In the genomic region with DNA sequence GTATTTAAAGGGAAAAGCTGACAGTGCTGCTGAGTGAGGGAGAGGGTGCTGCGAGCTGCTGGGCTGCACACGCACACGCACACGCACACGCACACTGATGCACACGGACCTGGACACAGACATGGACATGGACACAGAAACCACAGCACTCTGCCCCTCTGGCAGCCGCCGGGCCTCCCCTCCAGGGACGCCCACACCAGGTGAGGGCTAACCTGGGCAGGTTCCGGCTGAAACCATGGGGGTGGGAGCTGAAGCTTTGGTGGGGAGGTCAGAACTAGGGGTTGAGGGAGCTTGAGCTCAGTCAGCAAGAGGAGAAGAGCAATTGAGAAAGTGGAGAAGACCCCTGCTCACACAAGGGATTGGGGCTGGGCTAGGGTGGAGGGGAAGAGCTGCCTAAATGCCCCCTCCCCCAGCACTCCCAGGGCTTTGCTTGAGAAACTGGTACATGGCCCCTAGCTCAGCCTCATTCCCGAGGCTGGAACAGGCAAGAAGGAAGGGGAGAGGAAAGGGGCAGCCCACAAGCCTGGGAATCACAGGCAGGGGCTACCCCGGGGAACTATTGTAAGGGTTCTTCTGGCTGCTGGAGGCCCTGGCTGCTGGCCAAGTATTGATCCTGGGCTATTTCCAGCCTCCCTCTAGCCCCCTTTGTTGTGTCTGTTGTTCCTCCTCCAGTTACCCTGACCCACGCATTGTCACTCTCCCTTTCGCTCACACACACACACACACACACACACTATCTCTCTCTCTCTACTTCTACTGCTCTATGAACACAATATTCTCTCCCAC, we compare ENCODE assay signal across 9 cellular contexts. TPM values are rescaled to one million over a fixed set of nuclear protein-coding genes. Genes with fewer than 3 reads are reported as not detected.
DNase-seq lines count a peak whose midpoint lies in the region; ATAC-seq, FAIRE-seq and TF ChIP-seq lines count a peak whose summit lies in the region.
"Had no signal": no experiment of that assay in that cellular context is flagged by ENCODE, and none has a peak within 500 bp of the region (broad histone marks: within the 10 kb centered on the region; RNA-seq: fewer than 3 reads in every experiment).

A gene with protein sequence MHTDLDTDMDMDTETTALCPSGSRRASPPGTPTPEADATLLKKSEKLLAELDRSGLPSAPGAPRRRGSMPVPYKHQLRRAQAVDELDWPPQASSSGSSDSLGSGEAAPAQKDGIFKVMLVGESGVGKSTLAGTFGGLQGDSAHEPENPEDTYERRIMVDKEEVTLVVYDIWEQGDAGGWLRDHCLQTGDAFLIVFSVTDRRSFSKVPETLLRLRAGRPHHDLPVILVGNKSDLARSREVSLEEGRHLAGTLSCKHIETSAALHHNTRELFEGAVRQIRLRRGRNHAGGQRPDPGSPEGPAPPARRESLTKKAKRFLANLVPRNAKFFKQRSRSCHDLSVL (plus strand): TSS at position 32 of the 786 bp plus-strand sequence. CDS start 66 bp downstream, at position 98.

- no peak for TF ChIP-seq POLR2A in K562 (conservative IDR thresholded peaks at IDR 0.05)

- TF ChIP-seq RAD21 in K562 (CRISPR knock-in tag; conservative IDR thresholded peaks at IDR 0.05 in 1 of 2, IDR thresholded peaks at IDR 0.05 in 1 of 2), result no peak

- intact Hi-C loops in K562 (cut with micrococcal nuclease), result no loop called here

- H3K9me3 Mint-ChIP-seq in nephron, result no peaks in the 10 kb centered on the region
- no peaks in the 10 kb centered on the region for H3K9me3 Mint-ChIP-seq in stimulated activated naive CD8-positive, alpha-beta T cell treated with anti-CD3 and anti-CD28 coated beads, Interleukin-15, amount 100 ng/mL, for 72 hours

- BruUV-seq in K562 (replicated peaks; lab: Mats Ljungman, UMichigan), result no TSS peak

- CTCF ChIA-PET in K562 (lab: Yijun Ruan, JAX; ENCODE audit: low intra/inter-chr PET ratio), result no interaction called here

- in situ Hi-C loops in K562 (cut with MboI), result no loop called here

- H4K20me1 ChIP-seq in K562 (replicated peaks; ENCODE audit: control insufficient read depth, insufficient read depth, low read length), result peaks cover 3% of the 10 kb centered on the region; the same call in 1 of the 2 replicates

- no peaks in the 10 kb centered on the region; the same call in 1 of the 2 replicates for H3K36me3 ChIP-seq in ES-I3 (ENCODE audit: insufficient read depth, low read length)
- H3K36me3 ChIP-seq in K562 (ENCODE audit: control insufficient read depth, insufficient read depth, low read length), result peaks cover under 1% of the 10 kb centered on the region; the same call in 1 of the 3 replicates

- H3K27me3 Mint-ChIP-seq in nephron (ENCODE audit: low read depth), result peaks cover 5% of the 10 kb centered on the region
- H3K27me3 Mint-ChIP-seq in stimulated activated naive CD8-positive, alpha-beta T cell treated with anti-CD3 and anti-CD28 coated beads, Interleukin-15, amount 100 ng/mL, for 72 hours, result peaks cover 14% of the 10 kb centered on the region

- H3K27ac ChIP-seq in K562 (ENCODE audit: extremely low read depth, low read depth, low read length), result no peak within 1 kb of the TSS; the same call in 2 of the 3 replicates
- H3K27ac ChIP-seq: upper lobe of right lung had no signal

- FAIRE-seq in K562 (lab: Jason Lieb, UNC), result no peak

- H3K36me3 Mint-ChIP-seq in nephron (ENCODE audit: low read depth), result peaks cover 2% of the 10 kb centered on the region

- WGBS in K562 (ENCODE audit: insufficient coverage, low coverage, missing lambda C conversion rate), result 63% methylated on average over 14 of the region's 14 CpGs

- H3K4me1 Mint-ChIP-seq in nephron, result peaks cover 58% of the 10 kb centered on the region
- H3K4me1 Mint-ChIP-seq in stimulated activated naive CD8-positive, alpha-beta T cell treated with anti-CD3 and anti-CD28 coated beads, Interleukin-15, amount 100 ng/mL, for 72 hours, result peaks cover 48% of the 10 kb centered on the region

- TF ChIP-seq CTCF in K562 (IDR thresholded peaks at IDR 0.05 in 2 of 3, conservative IDR thresholded peaks at IDR 0.05 in 1 of 3; ENCODE audit: insufficient read depth in 2 of 3, low read depth in 1 of 3, low read length in 3 of 3) (no peak), nephron (IDR thresholded peaks at IDR 0.05; ENCODE audit: unreplicated experiment in 3 of 3) (no peak)

- peak within 1 kb of the TSS; percentile 88 to 93 (median 91) for H3K27ac Mint-ChIP-seq in nephron
- peak within 1 kb of the TSS in 1 of 2 donors; percentile 81 for H3K27ac Mint-ChIP-seq in stimulated activated naive CD8-positive, alpha-beta T cell treated with anti-CD3 and anti-CD28 coated beads, Interleukin-15, amount 100 ng/mL, for 72 hours

- no peaks in the 10 kb centered on the region for H3K9me1 ChIP-seq in K562 (ENCODE audit: control insufficient read depth, insufficient read depth, low read length)

- POLR2A ChIA-PET in K562 (lab: Yijun Ruan, JAX), result interaction anchor here (0.5 to 3.8 kb wide), 12 partner anchors 8 to 688 kb away, joined by 3 to 60 read pairs (median 4); a partner anchor contains a TSS

- no peaks in the 10 kb centered on the region for H3K9me3 ChIP-seq in ES-I3 (ENCODE audit: control insufficient read depth, insufficient read depth, low read length)
- no peaks in the 10 kb centered on the region for H3K9me3 ChIP-seq in K562 (replicated peaks; ENCODE audit: control insufficient read depth, insufficient read depth, low read depth, low read length)
- H3K9me3 ChIP-seq: upper lobe of right lung had no signal

- peak within 1 kb of the TSS; percentile 82 to 85 (median 83) for H3K4me3 Mint-ChIP-seq in nephron
- no peak within 1 kb of the TSS for H3K4me3 Mint-ChIP-seq in stimulated activated naive CD8-positive, alpha-beta T cell treated with anti-CD3 and anti-CD28 coated beads, Interleukin-15, amount 100 ng/mL, for 72 hours

- H3K4me1 ChIP-seq in ES-I3 (ENCODE audit: insufficient read depth, low read length) (peaks cover 25% of the 10 kb centered on the region; the same call in 1 of the 2 replicates), K562 (replicated peaks in 1 of 2; ENCODE audit: control insufficient read depth in 2 of 2, insufficient read depth in 2 of 2, low read length in 2 of 2) (peaks cover 26 to 37% of the 10 kb centered on the region in 2 experiments)

- ATAC-seq in K562, result no peak
- no peak for ATAC-seq in stimulated activated naive CD8-positive, alpha-beta T cell treated with anti-CD3 and anti-CD28 coated beads, Interleukin-15, amount 100 ng/mL, for 72 hours
- ATAC-seq in GM21528 (IDR thresholded peaks at IDR 0.05; ENCODE audit: low FRiP score, unreplicated experiment), result no peak
- ATAC-seq in HG03432 (IDR thresholded peaks at IDR 0.05; ENCODE audit: unreplicated experiment), result no peak

- DNase-seq in NCI-H1417 treated with DMSO at 0.1 percent for 48 hours (lab: John Stamatoyannopoulos, UW) (peak; percentile 6), K562 (ENCODE audit: extremely low read depth in 1 of 4, low spot score in 3 of 4) (peak in 2 of 4 experiments; percentile 40 to 48)
- DNase-seq in stimulated activated naive CD8-positive, alpha-beta T cell treated with anti-CD3 and anti-CD28 coated beads, Interleukin-15, amount 100 ng/mL, for 72 hours, result no peak
- DNase-seq in activated CD4-positive, alpha-beta T cell treated with anti-CD3 and anti-CD28 coated beads, Interleukin-2, amount 50 U/mL, for 4 hours, result no peak
- DNase-seq: upper lobe of right lung had no signal

- no peak for TF ChIP-seq EP300 in K562 (IDR thresholded peaks at IDR 0.05; ENCODE audit: low read length)

- peak within 1 kb of the TSS; percentile 46; the same call in 1 of the 2 replicates for H2AFZ ChIP-seq in K562 (ENCODE audit: low read depth, low read length)

- H3K27me3 ChIP-seq in K562 (ENCODE audit: control insufficient read depth in 2 of 2, insufficient read depth in 2 of 2, low read length in 2 of 2), result no peaks in the 10 kb centered on the region
- H3K27me3 ChIP-seq: upper lobe of right lung had no signal

- H3K9ac ChIP-seq in ES-I3 (ENCODE audit: low read depth, low read length), result peak within 1 kb of the TSS; percentile 54
- H3K9ac ChIP-seq in K562 (ENCODE audit: insufficient read depth in 1 of 2, low read depth in 2 of 2, low read length in 2 of 2), result peak within 1 kb of the TSS in 1 of 2 experiments; percentile 76; a peak in 3 of 4 replicates

- H3K4me2 ChIP-seq in K562 (ENCODE audit: insufficient read depth, low read length), result peak within 1 kb of the TSS; percentile 22

- H3K79me2 ChIP-seq in K562 (ENCODE audit: control insufficient read depth, insufficient read depth, low read length), result peaks cover 14% of the 10 kb centered on the region

- H3K4me3 ChIP-seq in K562, result no peak within 1 kb of the TSS
- H3K4me3 ChIP-seq: upper lobe of right lung had no signal

TF ChIP-seq in K562, 482 proteins besides CTCF, POLR2A, EP300 and RAD21 (continues in another document):
- TF ChIP-seq EGR1 (conservative IDR thresholded peaks at IDR 0.05) (0 out of 2 replicates have a peak, but pooled peaks have one; percentile 12), ELF4 (CRISPR knock-in tag; IDR thresholded peaks at IDR 0.05) (0 out of 2 replicates have a peak, but pooled peaks have one; percentile 17)
- TF ChIP-seq, protein P1, sequence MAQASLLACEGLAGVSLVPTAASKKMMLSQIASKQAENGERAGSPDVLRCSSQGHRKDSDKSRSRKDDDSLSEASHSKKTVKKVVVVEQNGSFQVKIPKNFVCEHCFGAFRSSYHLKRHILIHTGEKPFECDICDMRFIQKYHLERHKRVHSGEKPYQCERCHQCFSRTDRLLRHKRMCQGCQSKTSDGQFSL (CRISPR knock-in tag; IDR thresholded peaks at IDR 0.05), result peak; percentile 90
- TF ChIP-seq, protein P1 (tag; IDR thresholded peaks at IDR 0.05), result no peak; a peak in 1 of 4 replicates

RNA-seq across cellular contexts. Expression of the gene that starts here (rescaled TPM):
- total RNA-seq in K562 (2011; cell fraction: chromatin; rRNA removed; ENCODE audit: low replicate concordance), result 1.2 and 3.0 TPM in 2 replicates
- total RNA-seq in K562 (2011; cell fraction: nucleolus; rRNA removed), result 3.0 and 3.8 TPM in 2 replicates
- 2.4 and 2.7 TPM in 2 replicates for total RNA-seq in K562 (2011; cell fraction: nucleoplasm; rRNA removed)
- 0.29 and 0.36 TPM in 2 replicates for total RNA-seq in K562 (2014; rRNA removed)
- 0.18 and 0.51 TPM in 2 replicates for total RNA-seq in K562 (2014; rRNA removed; fragmentation: Illumina TruSeq; extraction: Trizol)
- total RNA-seq in K562 (2015; rRNA removed; fragmentation: Illumina TruSeq; extraction: Trizol), result 0.25 and 0.34 TPM in 2 replicates
- 0.40 and 0.69 TPM in 2 replicates for total RNA-seq in K562 (2021)
- 0.91 and 1.0 TPM in 2 replicates for polyA plus RNA-seq in K562 (2011; rRNA removed)
- 0.40 and 0.47 TPM in 2 replicates for polyA plus RNA-seq in K562 (2011; cell fraction: cytosol; rRNA removed)
- polyA plus RNA-seq in K562 (2011; cell fraction: nucleus; rRNA removed), result 1.2 and 2.3 TPM in 2 replicates
- polyA plus RNA-seq in K562 (2012), result 0.82 and 1.1 TPM in 2 replicates
- 0.21 and 0.25 TPM in 2 replicates for polyA plus RNA-seq in K562 (2014; fragmentation: Illumina TruSeq; extraction: Trizol)
- polyA plus RNA-seq in K562 (2014; fragmentation: Nextera tagmentation; extraction: Ambion mirVana), result under 1 TPM; 0.38 to 0.50 TPM
- 0.20 and 0.97 TPM in 2 replicates for polyA plus RNA-seq in K562 (2014; rRNA removed)
- 0.32 and 0.48 TPM in 2 replicates for polyA minus RNA-seq in K562 (2011; rRNA and poly(A)+ RNA removed)
- polyA minus RNA-seq in K562 (2011; cell fraction: cytosol; rRNA and poly(A)+ RNA removed), result not detected in 2 replicates
- 0.81 and 1.9 TPM in 2 replicates for polyA minus RNA-seq in K562 (2011; cell fraction: nucleus; rRNA and poly(A)+ RNA removed)

Comparison
In these comparisons a context has a peak if more than half of its experiments do, and no peak if none do; other contexts are left out.
1. H3K4me3 Mint-ChIP-seq: peak in nephron (3 of 3); none in stimulated activated naive CD8-positive, alpha-beta T cell treated with anti-CD3 and anti-CD28 coated beads, Interleukin-15, amount 100 ng/mL, for 72 hours (0 of 2).